ENCODE assay signal across 8 cellular contexts in the genomic region with DNA sequence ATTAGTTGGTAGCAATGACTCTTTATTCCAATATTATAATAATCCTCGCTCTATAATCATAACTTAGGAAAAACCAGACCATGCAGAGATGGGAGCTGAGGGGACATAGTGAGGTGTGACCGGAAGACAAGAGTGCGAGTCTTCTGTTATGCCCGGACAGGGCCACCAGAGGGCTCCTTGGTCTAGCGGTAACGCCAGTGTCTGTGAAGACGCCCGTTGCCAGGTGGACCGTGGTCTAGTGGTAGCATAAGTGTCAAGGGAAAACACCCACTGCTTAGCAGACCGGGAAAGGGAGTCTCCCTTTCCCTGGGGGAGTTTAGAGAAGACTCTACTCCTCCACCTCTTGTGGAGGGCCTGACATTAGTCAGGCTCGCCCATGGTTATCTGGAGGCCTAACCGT. TPM values are rescaled to one million over a fixed set of nuclear protein-coding genes. Genes with fewer than 3 reads are reported as not detected.
DNase-seq lines count a peak whose midpoint lies in the region; ATAC-seq and TF ChIP-seq lines count a peak whose summit lies in the region.
"Not testable (repeated sequence)": the region's sequence is repeated elsewhere in the genome, so short reads cannot be mapped to it uniquely, and the experiment has no call there.

No MANE protein-coding gene starts in this region.

- not testable (repeated sequence) for H3K4me1 Mint-ChIP-seq in activated CD8-positive, alpha-beta T cell treated with anti-CD3 and anti-CD28 coated beads, Interleukin-2, amount 10 ng/mL, durations not matched to agents 7 days and 5 days (ENCODE audit: low read depth); immature natural killer cell

- not testable (repeated sequence) for H3K36me3 Mint-ChIP-seq in activated CD8-positive, alpha-beta T cell treated with anti-CD3 and anti-CD28 coated beads, Interleukin-2, amount 10 ng/mL, durations not matched to agents 7 days and 5 days (ENCODE audit: low read depth); immature natural killer cell

- not testable (repeated sequence) for H2AFZ ChIP-seq in trophoblast cell (ENCODE audit: insufficient read depth, low read length, poor library complexity)

- not testable (repeated sequence) for H2AK5ac ChIP-seq in trophoblast cell (ENCODE audit: low read length)

- WGBS in trophoblast cell (ENCODE audit: extremely low coverage, insufficient coverage, insufficient read length): no CpG with 5 or more reads among the region's 12 CpGs
- WGBS in transverse colon (ENCODE audit: low coverage in 1 of 2), 2 donors: 6 to 15% methylated on average over 3 to 12 of the region's 12 CpGs

- not testable (repeated sequence) for H3K9ac ChIP-seq in trophoblast cell (ENCODE audit: low read length)

- H4K91ac ChIP-seq in trophoblast cell (ENCODE audit: low read depth, low read length): not testable (repeated sequence)

- peaks cover 24% of the 10 kb centered on the region for H3K9me3 Mint-ChIP-seq in activated CD8-positive, alpha-beta T cell treated with anti-CD3 and anti-CD28 coated beads, Interleukin-2, amount 10 ng/mL, durations not matched to agents 7 days and 5 days (ENCODE audit: insufficient read depth)
- not testable (repeated sequence) for H3K9me3 Mint-ChIP-seq in immature natural killer cell

- TF ChIP-seq CTCF in DOHH2 (IDR thresholded peaks at IDR 0.05; ENCODE audit: low read depth, low read length, poor library complexity, severe bottlenecking) (peak; percentile 57), transverse colon (IDR thresholded peaks at IDR 0.05) (peak; percentile 61 to 71 (median 63))

- H4K12ac ChIP-seq in trophoblast cell (ENCODE audit: low read depth, low read length): not testable (repeated sequence)

- not testable (repeated sequence) for H2BK12ac ChIP-seq in trophoblast cell (ENCODE audit: low read length)

- not testable (repeated sequence) for H3K36me3 ChIP-seq in DOHH2 (ENCODE audit: control insufficient read depth, low read length); trophoblast cell (ENCODE audit: control insufficient read depth in 1 of 2, insufficient read depth in 2 of 2, low read length in 2 of 2); transverse colon

- peak; percentile 24 for DNase-seq in LoVo (ENCODE audit: low spot score)
- peak; percentile 65 for DNase-seq in OCI-M1 (lab: John Stamatoyannopoulos, UW)
- DNase-seq in activated CD8-positive, alpha-beta T cell treated with anti-CD3 and anti-CD28 coated beads, Interleukin-2, amount 10 ng/mL, durations not matched to agents 7 days and 5 days: peak; percentile 47
- DNase-seq in dedifferentiated amniotic fluid mesenchymal stem cell (ENCODE audit: extremely low spot score): peak; percentile 21
- peak in 2 of 3 donors; percentile 10 to 30 for DNase-seq in immature natural killer cell
- peak; percentile 58 to 82 for DNase-seq in trophoblast cell
- peak; percentile 80 for DNase-seq in transverse colon

- CTCF ChIA-PET in activated CD8-positive, alpha-beta T cell treated with anti-CD3 and anti-CD28 coated beads, Interleukin-2, amount 10 ng/mL, durations not matched to agents 7 days and 5 days (lab: Charles Lee): interaction anchor here (0.6 to 1.5 kb wide), 3 partner anchors 9 to 131 kb away, joined by 3 to 4 read pairs (median 3); no protein-coding TSS in a partner anchor

- not testable (repeated sequence) for H4K20me1 ChIP-seq in DOHH2 (ENCODE audit: control insufficient read depth, insufficient read depth, low read depth, low read length)

- in situ Hi-C loops in transverse colon (cut with MboI; ENCODE audit: low pct_ligation_motif_present in 1 of 4, low pct_unique_long_range_greater_than_20kb in 1 of 4, low sequenced_read_pairs in 3 of 4): not testable (repeated sequence)

- H3K23ac ChIP-seq in trophoblast cell (ENCODE audit: low read length): not testable (repeated sequence)

- TF ChIP-seq EP300 in transverse colon (IDR thresholded peaks at IDR 0.05; ENCODE audit: low read depth): not testable (repeated sequence)

- not testable (repeated sequence) for H3K9me2 ChIP-seq in DOHH2 (replicated peaks; ENCODE audit: control insufficient read depth, low read length)

- not testable (repeated sequence) for H3K27me3 ChIP-seq in DOHH2 (ENCODE audit: control insufficient read depth, low read length); trophoblast cell (ENCODE audit: insufficient read depth, low read length); transverse colon

- H4K8ac ChIP-seq in trophoblast cell (ENCODE audit: low read depth, low read length): not testable (repeated sequence)

- not testable (repeated sequence) for H3K18ac ChIP-seq in trophoblast cell (ENCODE audit: low read length)

- POLR2A ChIA-PET in activated CD8-positive, alpha-beta T cell treated with anti-CD3 and anti-CD28 coated beads, Interleukin-2, amount 10 ng/mL, durations not matched to agents 7 days and 5 days (lab: Charles Lee): interaction anchor here (0.7 kb wide), 1 partner anchor 12 kb away, joined by 3 read pairs; no protein-coding TSS in a partner anchor

- intact Hi-C loops in transverse colon (cut with DNase I; ENCODE audit: low total_unique reads): not testable (repeated sequence)

- not testable (repeated sequence) for H3K4ac ChIP-seq in trophoblast cell (ENCODE audit: low read depth, low read length)

- H3K9me3 ChIP-seq in DOHH2 (ENCODE audit: control insufficient read depth, insufficient read depth, low read length): peaks cover 23% of the 10 kb centered on the region
- not testable (repeated sequence) for H3K9me3 ChIP-seq in trophoblast cell (ENCODE audit: insufficient read depth, low read depth, low read length); transverse colon

- H3K79me2 ChIP-seq in DOHH2 (ENCODE audit: control insufficient read depth, low read length); trophoblast cell (ENCODE audit: control insufficient read depth, insufficient read depth, low read length, poor library complexity): not testable (repeated sequence)

- peaks cover 10% of the 10 kb centered on the region for H3K27me3 Mint-ChIP-seq in activated CD8-positive, alpha-beta T cell treated with anti-CD3 and anti-CD28 coated beads, Interleukin-2, amount 10 ng/mL, durations not matched to agents 7 days and 5 days (ENCODE audit: low read depth)
- not testable (repeated sequence) for H3K27me3 Mint-ChIP-seq in immature natural killer cell (ENCODE audit: low read depth in 3 of 3)

- H3K27ac Mint-ChIP-seq in activated CD8-positive, alpha-beta T cell treated with anti-CD3 and anti-CD28 coated beads, Interleukin-2, amount 10 ng/mL, durations not matched to agents 7 days and 5 days; immature natural killer cell: not testable (repeated sequence)

- H3K79me1 ChIP-seq in trophoblast cell (ENCODE audit: low read length): not testable (repeated sequence)

- not testable (repeated sequence) for H3K14ac ChIP-seq in trophoblast cell (ENCODE audit: low read length)

- H3K4me2 ChIP-seq in DOHH2 (ENCODE audit: low read length); trophoblast cell (ENCODE audit: low read length): not testable (repeated sequence)

- H3K4me3 Mint-ChIP-seq in activated CD8-positive, alpha-beta T cell treated with anti-CD3 and anti-CD28 coated beads, Interleukin-2, amount 10 ng/mL, durations not matched to agents 7 days and 5 days; immature natural killer cell: not testable (repeated sequence)

- H3K4me3 ChIP-seq in DOHH2 (ENCODE audit: low read length); trophoblast cell (ENCODE audit: low read depth, low read length); transverse colon: not testable (repeated sequence)

- H2BK120ac ChIP-seq in trophoblast cell (ENCODE audit: insufficient read depth, low read length, poor library complexity): not testable (repeated sequence)

- ATAC-seq in activated CD8-positive, alpha-beta T cell treated with anti-CD3 and anti-CD28 coated beads, Interleukin-2, amount 10 ng/mL, durations not matched to agents 7 days and 5 days: not testable (repeated sequence)

- not testable (repeated sequence) for TF ChIP-seq POLR2A in transverse colon (IDR thresholded peaks at IDR 0.05)

- not testable (repeated sequence) for H3K27ac ChIP-seq in DOHH2 (ENCODE audit: low read depth, low read length); trophoblast cell (ENCODE audit: low read depth, low read length); transverse colon

- H2BK5ac ChIP-seq in trophoblast cell (ENCODE audit: low read depth, low read length, poor library complexity): not testable (repeated sequence)

- H3K4me1 ChIP-seq in DOHH2 (ENCODE audit: control insufficient read depth, low read length); trophoblast cell (ENCODE audit: control insufficient read depth in 1 of 2, insufficient read depth in 2 of 2, low read length in 2 of 2); transverse colon: not testable (repeated sequence)

- not testable (repeated sequence) for H3F3A ChIP-seq in DOHH2 (ENCODE audit: control insufficient read depth, insufficient read depth)

RNA-seq across cellular contexts. Expression of gene PLA2G1B, which starts 7.9 kb away (rescaled TPM):
- not detected for total RNA-seq in activated CD8-positive, alpha-beta T cell treated with anti-CD3 and anti-CD28 coated beads, Interleukin-2, amount 10 ng/mL, durations not matched to agents 7 days and 5 days
- under 1 TPM in 1 of 3 donors, not detected in 2; 0.76 TPM for polyA plus RNA-seq in immature natural killer cell
- polyA plus RNA-seq in trophoblast cell (2013): not detected in 2 replicates
- not detected for total RNA-seq in transverse colon

RNA-seq across cellular contexts. Expression of gene SIRT4, which starts 33.3 kb away (rescaled TPM):
- total RNA-seq in activated CD8-positive, alpha-beta T cell treated with anti-CD3 and anti-CD28 coated beads, Interleukin-2, amount 10 ng/mL, durations not matched to agents 7 days and 5 days: 1 to 10 TPM; 1.2 to 1.4 TPM
- 1 to 10 TPM in 2 of 3 donors, not detected in 1; 1.5 to 1.9 TPM for polyA plus RNA-seq in immature natural killer cell
- 3.2 and 4.4 TPM in 2 replicates for polyA plus RNA-seq in trophoblast cell (2013)
- total RNA-seq in transverse colon: 1 to 10 TPM in 1 of 4 donors, under 1 TPM in 1, not detected in 2; 0.95 to 1.9 TPM

RNA-seq across cellular contexts. Expression of gene MSI1, which starts 33.5 kb away (rescaled TPM):
- not detected for total RNA-seq in activated CD8-positive, alpha-beta T cell treated with anti-CD3 and anti-CD28 coated beads, Interleukin-2, amount 10 ng/mL, durations not matched to agents 7 days and 5 days
- polyA plus RNA-seq in immature natural killer cell: not detected
- polyA plus RNA-seq in trophoblast cell (2013): 6.1 and 6.8 TPM in 2 replicates
- 1 to 10 TPM in 1 of 4 donors, under 1 TPM in 1, not detected in 2; 0.82 to 7.5 TPM for total RNA-seq in transverse colon

RNA-seq across cellular contexts. Expression of gene RNU4-1, which starts 42.4 kb away (rescaled TPM):
- total RNA-seq in activated CD8-positive, alpha-beta T cell treated with anti-CD3 and anti-CD28 coated beads, Interleukin-2, amount 10 ng/mL, durations not matched to agents 7 days and 5 days: 1,000 to 10,000 TPM; 1,409 to 2,335 TPM
- not detected for polyA plus RNA-seq in immature natural killer cell
- polyA plus RNA-seq in trophoblast cell (2013): not detected in 2 replicates
- total RNA-seq in transverse colon: under 1 TPM in 3 of 4 donors, not detected in 1; under 0.01 TPM

RNA-seq across cellular contexts. Expression of gene RNU4-2, which starts 43.7 kb away (rescaled TPM):
- total RNA-seq in activated CD8-positive, alpha-beta T cell treated with anti-CD3 and anti-CD28 coated beads, Interleukin-2, amount 10 ng/mL, durations not matched to agents 7 days and 5 days: 1,000 to 10,000 TPM; 1,982 to 3,332 TPM
- 10 to 100 TPM in 1 of 3 donors, not detected in 2; 70.0 TPM for polyA plus RNA-seq in immature natural killer cell
- polyA plus RNA-seq in trophoblast cell (2013): not detected in 2 replicates
- under 1 TPM; under 0.01 TPM for total RNA-seq in transverse colon

Comparison
In these comparisons a context has a peak if more than half of its experiments do, and no peak if none do; other contexts are left out.
1. DNase-seq: peak in every context shown above with its lines; median percentile 80 in transverse colon; 70 in trophoblast cell; 65 in OCI-M1; 47 in activated CD8-positive, alpha-beta T cell treated with anti-CD3 and anti-CD28 coated beads, Interleukin-2, amount 10 ng/mL, durations not matched to agents 7 days and 5 days; 24 in LoVo; 21 in dedifferentiated amniotic fluid mesenchymal stem cell; 20 in immature natural killer cell.